In the genomic region with DNA sequence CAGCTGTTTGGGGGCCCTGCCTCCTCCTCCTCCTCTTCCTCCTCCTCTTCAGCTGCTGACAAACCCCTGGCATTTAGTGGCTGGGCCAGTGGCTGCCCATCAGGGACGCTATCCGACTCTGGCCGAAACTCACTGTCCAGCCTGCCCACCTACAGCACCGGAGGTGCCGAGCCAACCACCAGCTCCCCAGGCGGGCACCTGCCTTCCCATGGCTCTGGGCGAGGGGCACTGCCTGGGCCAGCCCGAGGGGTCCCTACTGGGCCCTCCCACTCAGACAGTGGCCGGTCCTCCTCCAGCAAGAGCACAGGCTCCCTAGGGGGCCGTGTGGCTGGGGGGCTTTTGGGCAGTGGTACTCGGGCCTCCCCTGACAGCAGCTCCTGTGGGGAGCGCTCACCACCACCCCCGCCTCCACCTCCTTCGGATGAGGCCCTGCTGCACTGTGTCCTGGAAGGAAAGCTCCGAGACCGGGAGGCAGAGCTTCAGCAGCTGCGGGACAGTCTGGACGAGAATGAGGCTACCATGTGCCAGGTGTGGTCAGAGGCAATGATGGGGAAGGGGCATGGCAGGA, we compare ENCODE assay signal across 1 cellular context.
TF ChIP-seq lines count a peak whose summit lies in the region.

No MANE protein-coding gene starts in this region.

TF ChIP-seq in HepG2, 621 proteins besides CTCF, POLR2A, EP300 and RAD21:
- peak; percentile 93 for TF ChIP-seq AGO2 (optimal IDR thresholded peaks at IDR 0.05; ENCODE audit: low read depth, low read length)
- TF ChIP-seq RBFOX2 (IDR thresholded peaks at IDR 0.05; ENCODE audit: low read depth, low read length), result peak; percentile 61
- TF ChIP-seq PRPF4 (IDR thresholded peaks at IDR 0.05; ENCODE audit: low read depth, low read length, poor library complexity, severe bottlenecking), result no peak
